In the genomic region with DNA sequence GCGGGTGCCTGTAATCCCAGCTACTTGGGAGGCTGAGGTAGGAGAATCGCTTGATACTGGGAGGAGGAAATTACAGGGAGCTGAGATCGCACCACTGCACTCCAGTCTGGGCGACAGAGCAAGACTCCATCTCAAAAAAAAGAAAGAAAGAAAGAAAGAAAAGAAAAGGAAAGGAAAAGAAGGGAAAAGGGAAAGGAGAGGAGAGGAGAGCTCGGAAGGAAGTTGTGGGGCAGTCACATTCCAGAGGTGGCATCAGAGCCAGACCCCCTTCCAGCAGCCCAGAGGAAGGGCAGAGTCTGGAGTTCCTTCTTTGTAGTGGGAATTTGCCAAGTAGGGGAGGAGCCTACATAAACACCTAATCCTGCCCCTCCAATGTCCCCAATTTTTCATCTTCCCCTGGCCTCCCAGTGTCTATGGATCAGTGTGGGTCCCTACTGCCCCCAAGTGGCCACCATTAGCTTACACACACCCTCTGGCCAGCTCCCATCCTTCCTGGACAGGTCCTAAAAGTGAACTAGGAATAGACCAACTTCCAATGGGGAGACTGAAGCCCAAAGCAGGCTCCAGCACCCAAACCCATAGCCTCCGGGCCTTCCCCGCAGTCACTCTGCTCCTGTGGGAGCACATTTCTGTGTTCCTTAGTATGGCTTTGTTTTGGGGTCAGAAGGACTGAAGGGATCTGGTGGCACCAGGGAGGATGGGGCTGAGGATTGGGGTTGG, we compare ENCODE assay signal across 8 cellular contexts. TPM values are rescaled to one million over a fixed set of nuclear protein-coding genes. Genes with fewer than 3 reads are reported as not detected.
A peak's percentile ranks its signal among the peaks of the same experiment; 100 is the strongest.
DNase-seq lines count a peak whose midpoint lies in the region; ATAC-seq, FAIRE-seq and TF ChIP-seq lines count a peak whose summit lies in the region.

No MANE protein-coding gene starts in this region.

- no peak overlapping the region for H2AFZ ChIP-seq in astrocyte (ENCODE audit: low read depth, low read length)
- H2AFZ ChIP-seq in hepatocyte, result no peak overlapping the region

- H3K4me1 ChIP-seq in astrocyte (ENCODE audit: insufficient read depth, low read length), result no peaks in the 10 kb centered on the region
- H3K4me1 ChIP-seq in hepatocyte (ENCODE audit: insufficient read depth), result peaks cover 5% of the 10 kb centered on the region
- H3K4me1 ChIP-seq in small intestine (ENCODE audit: control insufficient read depth in 2 of 2, insufficient read depth in 1 of 2, low read depth in 1 of 2, low read length in 1 of 2), result no peaks in the 10 kb centered on the region

- H4K20me1 ChIP-seq in astrocyte (ENCODE audit: insufficient read depth, low read length) (no peaks in the 10 kb centered on the region), hepatocyte (ENCODE audit: insufficient read depth, poor library complexity, severe bottlenecking) (no peaks in the 10 kb centered on the region)

- H3K4me2 ChIP-seq in astrocyte (ENCODE audit: low read length) (no peak overlapping the region), hepatocyte (no peak overlapping the region)

- peaks cover 2% of the 10 kb centered on the region for H3K4me1 Mint-ChIP-seq in astrocyte (ENCODE audit: low read depth, unreplicated experiment)

- H3K27me3 Mint-ChIP-seq in astrocyte (ENCODE audit: low read depth, unreplicated experiment), result peaks cover 17% of the 10 kb centered on the region

- no peak overlapping the region for H3K27ac Mint-ChIP-seq in astrocyte (ENCODE audit: unreplicated experiment)

- no peaks in the 10 kb centered on the region for H3K9me3 Mint-ChIP-seq in astrocyte (ENCODE audit: unreplicated experiment)

- H3K36me3 ChIP-seq in astrocyte (ENCODE audit: insufficient read depth, low read length) (no peaks in the 10 kb centered on the region), hepatocyte (replicated peaks; ENCODE audit: insufficient read depth, low read depth) (no peaks in the 10 kb centered on the region), small intestine (ENCODE audit: control insufficient read depth in 2 of 2, insufficient read depth in 2 of 2, low read length in 2 of 2) (no peaks in the 10 kb centered on the region)

- 61% methylated on average over 7 of the region's 7 CpGs for WGBS in hepatocyte (ENCODE audit: low lambda C conversion rate, missing lambda C conversion rate)
- WGBS in small intestine, 3 donors, result 65 to 67% (median 67%) methylated on average over 7 of the region's 7 CpGs

- no peaks in the 10 kb centered on the region for H3K36me3 Mint-ChIP-seq in astrocyte (ENCODE audit: low read depth, unreplicated experiment)

- ATAC-seq in HG03521 (IDR thresholded peaks at IDR 0.05; ENCODE audit: unreplicated experiment) (no peak), HG02798 (IDR thresholded peaks at IDR 0.05; ENCODE audit: poor library complexity, unreplicated experiment) (no peak)

- no peak overlapping the region for H3K9ac ChIP-seq in astrocyte (ENCODE audit: low read length)

- no peak overlapping the region for H3K4me3 Mint-ChIP-seq in astrocyte (ENCODE audit: unreplicated experiment)

- no peaks in the 10 kb centered on the region for H3K9me2 ChIP-seq in hepatocyte (replicated peaks; ENCODE audit: insufficient read depth)

- H3K27me3 ChIP-seq in astrocyte (ENCODE audit: insufficient read depth, low read length) (peaks cover 13% of the 10 kb centered on the region), hepatocyte (peaks cover 17% of the 10 kb centered on the region), small intestine (ENCODE audit: control insufficient read depth in 2 of 2, insufficient read depth in 2 of 2, low read length in 2 of 2) (peaks cover 5 to 17% of the 10 kb centered on the region in 2 donors)

- no peak for FAIRE-seq in astrocyte (lab: Jason Lieb, UNC)
- FAIRE-seq in small intestine (lab: Jason Lieb, UNC), result no peak

- TF ChIP-seq CTCF in astrocyte (IDR thresholded peaks at IDR 0.05; ENCODE audit: insufficient read depth, low read depth, low read length) (peak; percentile 69), hepatocyte (IDR thresholded peaks at IDR 0.05; ENCODE audit: poor library complexity) (peak; percentile 65)

- no peak overlapping the region for H3K4me3 ChIP-seq in astrocyte (ENCODE audit: insufficient read depth, low read depth, low read length)
- no peak overlapping the region for H3K4me3 ChIP-seq in hepatocyte
- no peak overlapping the region for H3K4me3 ChIP-seq in small intestine (ENCODE audit: low read depth in 1 of 2, low read length in 2 of 2)

- H3K9me3 ChIP-seq in astrocyte (ENCODE audit: insufficient read depth, low read depth, low read length) (no peaks in the 10 kb centered on the region), hepatocyte (ENCODE audit: low read depth) (no peaks in the 10 kb centered on the region), small intestine (ENCODE audit: control insufficient read depth, low read depth) (no peaks in the 10 kb centered on the region)

- H3K79me2 ChIP-seq in astrocyte (ENCODE audit: insufficient read depth, low read length) (no peaks in the 10 kb centered on the region), hepatocyte (no peaks in the 10 kb centered on the region)

- no peak overlapping the region for H3K27ac ChIP-seq in astrocyte (ENCODE audit: low read depth, low read length)
- no peak overlapping the region for H3K27ac ChIP-seq in hepatocyte
- no peak overlapping the region for H3K27ac ChIP-seq in small intestine (ENCODE audit: low read depth in 1 of 2, low read length in 1 of 2)

- DNase-seq in EH (ENCODE audit: low read depth) (peak; percentile 72), HK-2 (ENCODE audit: unreplicated experiment) (peak; percentile 64), NOMO-1 (lab: John Stamatoyannopoulos, UW; ENCODE audit: unreplicated experiment in 2 of 2) (peak; percentile 57 to 77), astrocyte (ENCODE audit: low read depth) (peak; percentile 20), hepatocyte (ENCODE audit: low spot score) (peak; percentile 78), small intestine (peak; percentile 48)

RNA-seq across cellular contexts. Expression of gene HSPB1, which starts 39.6 kb away (rescaled TPM):
- total RNA-seq in astrocyte (933 and 1,069 TPM in 2 replicates), hepatocyte (186 and 205 TPM in 2 replicates)
- polyA plus RNA-seq in hepatocyte (1,525 and 1,553 TPM in 2 replicates), small intestine (100 to 1,000 TPM in 2 of 3 donors, 10 to 100 TPM in 1; 77.4 to 253 (median 145) TPM)

Comparison
In these comparisons a context has a peak if more than half of its experiments do, and no peak if none do; other contexts are left out.
1. DNase-seq: peak in every context shown above with its lines; median percentile 78 in hepatocyte; 72 in EH; 67 in NOMO-1; 64 in HK-2; 48 in small intestine; 20 in astrocyte.